1 cellular context compared by ENCODE assay signal in genomic region chr12:132505105-132505851, GRCh38.
TF ChIP-seq lines count a peak whose summit lies in the region.

No MANE protein-coding gene starts in this region.

TF ChIP-seq in HCT116, 20 proteins besides CTCF, POLR2A, EP300 and RAD21 (continued from another document):
- TF ChIP-seq REST (IDR thresholded peaks at IDR 0.05; ENCODE audit: low read depth), result no peak
- no peak for TF ChIP-seq SRF (IDR thresholded peaks at IDR 0.05; ENCODE audit: low read depth)
